In the genomic region with DNA sequence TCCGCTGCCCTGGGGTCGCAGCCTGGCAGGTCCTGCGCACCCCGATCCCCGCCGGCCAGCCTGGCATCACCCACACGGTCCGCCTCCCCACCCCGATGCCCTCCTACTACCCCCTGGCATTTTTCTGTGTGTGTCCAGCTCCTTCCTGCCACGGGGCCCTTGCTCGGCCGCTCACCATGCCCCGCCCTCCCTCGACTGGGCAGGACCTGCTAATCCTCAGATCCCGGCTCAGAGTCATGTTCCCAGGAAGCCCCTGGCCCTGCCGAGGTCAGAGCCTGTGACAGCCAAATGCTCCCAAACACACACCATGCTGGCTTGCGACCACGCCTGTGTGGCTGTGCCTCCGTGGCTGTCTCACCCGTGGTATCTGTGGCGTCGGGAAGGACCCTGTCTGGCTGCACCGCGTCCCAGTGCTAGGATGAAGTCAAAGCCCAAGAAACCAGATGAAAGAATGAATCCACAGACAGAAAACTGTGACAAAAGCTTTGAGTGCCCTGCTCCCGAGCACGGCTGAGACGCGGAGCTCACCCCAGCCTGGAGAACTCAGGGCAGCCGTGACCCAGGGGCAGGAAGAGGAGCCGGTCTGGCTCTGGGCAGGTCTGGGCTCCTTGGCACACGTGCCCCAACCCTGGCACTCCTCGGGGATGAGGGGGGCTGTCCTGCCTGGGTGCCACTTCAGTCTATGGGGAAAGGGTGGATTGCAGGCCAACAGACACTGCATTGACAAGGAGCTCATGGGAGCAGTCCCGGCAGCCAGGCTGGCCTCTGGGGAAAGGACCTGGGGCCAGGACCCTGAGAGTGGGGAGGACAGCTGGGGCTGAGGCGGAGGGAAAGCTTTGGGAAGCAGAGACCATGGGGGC, we compare ENCODE assay signal across 13 cellular contexts. TPM values are rescaled to one million over a fixed set of nuclear protein-coding genes. Genes with fewer than 3 reads are reported as not detected.
A peak's percentile ranks its signal among the peaks of the same experiment; 100 is the strongest.
DNase-seq lines count a peak whose midpoint lies in the region; ATAC-seq and TF ChIP-seq lines count a peak whose summit lies in the region.
"Had no signal": no experiment of that assay in that cellular context is flagged by ENCODE, and none has a peak within 500 bp of the region (broad histone marks: within the 10 kb centered on the region; RNA-seq: fewer than 3 reads in every experiment).

No MANE protein-coding gene starts in this region.

- ATAC-seq in Right ventricle myocardium superior (ENCODE audit: poor library complexity) (no peak), gastrocnemius medialis (no peak)
- ATAC-seq: SK-N-SH treated with all-trans-retinoic acid at 6 μM for 48 hours had no signal

- no peaks in the 10 kb centered on the region for H4K20me1 ChIP-seq in MM.1S (ENCODE audit: insufficient read depth, low read length)

- no peak overlapping the region for H2AFZ ChIP-seq in MM.1S (ENCODE audit: low read length)

- peaks cover 37 to 46% of the 10 kb centered on the region in 2 donors for H3K4me1 ChIP-seq in gastrocnemius medialis
- peaks cover 11% of the 10 kb centered on the region for H3K4me1 ChIP-seq in MM.1S (ENCODE audit: low read length)

- H3K9me3 ChIP-seq in gastrocnemius medialis (no peaks in the 10 kb centered on the region), MM.1S (replicated peaks; ENCODE audit: insufficient read depth, low read length) (no peaks in the 10 kb centered on the region)

- no peak overlapping the region for H3K4me2 ChIP-seq in MM.1S (ENCODE audit: low read depth, low read length)

- H3K4me3 ChIP-seq in gastrocnemius medialis (no peak overlapping the region), MM.1S (ENCODE audit: low read length) (no peak overlapping the region)

- H3K27ac ChIP-seq in VCaP (peak overlapping the region; percentile 100), gastrocnemius medialis (peak overlapping the region; percentile 83 to 91 (median 89)), MM.1S (ENCODE audit: low read length) (no peak overlapping the region)

- H3F3A ChIP-seq in MM.1S (ENCODE audit: insufficient read depth, low read length): no peaks in the 10 kb centered on the region

- H3K27me3 ChIP-seq in gastrocnemius medialis (peaks cover 0 to 3% (median 0%) of the 10 kb centered on the region in 3 donors), MM.1S (replicated peaks; ENCODE audit: insufficient read depth, low read length) (peaks cover 21% of the 10 kb centered on the region)

- intact Hi-C loops in Right ventricle myocardium superior (cut with DNase I) (no loop called here), gastrocnemius medialis (cut with DNase I; ENCODE audit: low total_unique reads) (no loop called here)

- H3K9me2 ChIP-seq in MM.1S (replicated peaks; ENCODE audit: insufficient read depth, low read length): no peaks in the 10 kb centered on the region

- no peak for TF ChIP-seq POLR2A in gastrocnemius medialis (IDR thresholded peaks at IDR 0.05)

- TF ChIP-seq CTCF in VCaP (conservative IDR thresholded peaks at IDR 0.05) (no peak), gastrocnemius medialis (IDR thresholded peaks at IDR 0.05 in 4 of 5, conservative IDR thresholded peaks at IDR 0.05 in 1 of 5) (no peak), MM.1S (IDR thresholded peaks at IDR 0.05; ENCODE audit: low read length) (no peak)

- no peaks in the 10 kb centered on the region for H3K79me2 ChIP-seq in MM.1S (ENCODE audit: low read length)

- H3K36me3 ChIP-seq in gastrocnemius medialis (no peaks in the 10 kb centered on the region), MM.1S (replicated peaks; ENCODE audit: insufficient read depth, low read length) (no peaks in the 10 kb centered on the region)

- DNase-seq in HK-2 (ENCODE audit: unreplicated experiment): peak; percentile 49
- DNase-seq in Right ventricle myocardium superior: peak; percentile 36
- DNase-seq in gastrocnemius medialis: no peak
- no peak for DNase-seq in COR-L47 (lab: John Stamatoyannopoulos, UW)
- DNase-seq in DMS79 (lab: John Stamatoyannopoulos, UW): no peak
- DNase-seq in MM.1S: no peak
- DNase-seq: activated CD4-positive, alpha-beta T cell treated with anti-CD3 and anti-CD28 coated beads, Interleukin-2, amount 50 U/mL, for 48 hours; CD4-positive, alpha-beta memory T cell; NCI-H146; NCI-H748 treated with DMSO at 0.1 percent for 48 hours; stimulated activated CD4-positive, alpha-beta T cell treated with anti-CD3 and anti-CD28 coated beads, Interleukin-2, amount 100 ng/mL, for 48 hours had no signal

- in situ Hi-C loops in gastrocnemius medialis (cut with MboI; ENCODE audit: low sequenced_read_pairs in 4 of 4): loop anchor here in 1 of 4 donors (25.0 kb wide), 1 partner anchor 109 kb away; no protein-coding TSS in a partner anchor

- H3K9ac ChIP-seq in MM.1S (ENCODE audit: low read length): no peak overlapping the region

RNA-seq across cellular contexts. Expression of gene SLCO4A1, which starts 20.8 kb away (rescaled TPM):
- total RNA-seq in Right ventricle myocardium superior: 12.1 TPM
- total RNA-seq in gastrocnemius medialis: 10 to 100 TPM; 20.4 to 26.9 (median 21.8) TPM

Comparison
In these comparisons a context has a peak if more than half of its experiments do, and no peak if none do; other contexts are left out.
1. DNase-seq: peak in HK-2 (single experiment) and Right ventricle myocardium superior (single experiment); none in gastrocnemius medialis (0 of 2), COR-L47 (single experiment), DMS79 (single experiment) and MM.1S (single experiment).